In genomic region chr7:156612930-156613329, GRCh38 we compare ENCODE assay signal across 9 cellular contexts. TPM values are rescaled to one million over a fixed set of nuclear protein-coding genes. Genes with fewer than 3 reads are reported as not detected.
DNase-seq lines count a peak whose midpoint lies in the region; ATAC-seq and TF ChIP-seq lines count a peak whose summit lies in the region.
"Had no signal": no experiment of that assay in that cellular context is flagged by ENCODE, and none has a peak within 500 bp of the region (broad histone marks: within the 10 kb centered on the region; RNA-seq: fewer than 3 reads in every experiment).

No MANE protein-coding gene starts in this region.

- no peaks in the 10 kb centered on the region for H3K27me3 ChIP-seq in Peyer's patch
- H3K27me3 ChIP-seq in mammary epithelial cell (ENCODE audit: insufficient read depth, low read length) = peaks cover 12% of the 10 kb centered on the region

- H3K4me1 ChIP-seq in Peyer's patch (peaks cover 0 to 45% (median 4%) of the 10 kb centered on the region in 4 donors), mammary epithelial cell (ENCODE audit: insufficient read depth, low read length) (peaks cover 2% of the 10 kb centered on the region)
- H3K4me1 ChIP-seq: parathyroid adenoma had no signal

- dilution Hi-C loops in mammary epithelial cell (cut with HindIII; ENCODE audit: low sequenced_read_pairs) = no loop called here

- no peak overlapping the region for H3K4me3 ChIP-seq in Peyer's patch
- H3K4me3 ChIP-seq in mammary epithelial cell (replicated peaks in 1 of 3; ENCODE audit: insufficient read depth in 1 of 3, low read depth in 2 of 3, low read length in 3 of 3) = no peak overlapping the region

- WGBS in mammary epithelial cell (ENCODE audit: low coverage, missing lambda C conversion rate) = 97% methylated on average over 9 of the region's 10 CpGs

- H3K36me3 Mint-ChIP-seq in T-helper 17 cell (ENCODE audit: low read depth) (peaks cover 3% of the 10 kb centered on the region), glutamatergic neuron (ENCODE audit: unreplicated experiment) (no peaks in the 10 kb centered on the region)

- CTCF ChIA-PET in mammary epithelial cell (lab: Charles Lee; ENCODE audit: low non-redundant PET) = no interaction called here

- no peak overlapping the region for H3K4me2 ChIP-seq in mammary epithelial cell (ENCODE audit: insufficient read depth, low read depth, low read length)

- no peak for TF ChIP-seq POLR2A in Peyer's patch (IDR thresholded peaks at IDR 0.05)

- H3K36me3 ChIP-seq in Peyer's patch = no peaks in the 10 kb centered on the region
- H3K36me3 ChIP-seq in mammary epithelial cell (ENCODE audit: insufficient read depth, low read length) = no peaks in the 10 kb centered on the region

- in situ Hi-C loops in mammary epithelial cell (cut with MboI; ENCODE audit: low sequenced_read_pairs in 2 of 2) = no loop called here

- H2AFZ ChIP-seq in mammary epithelial cell (ENCODE audit: low read depth, low read length) = no peak overlapping the region
- H2AFZ ChIP-seq: parathyroid adenoma had no signal

- peak; percentile 54 to 70 (median 64) for DNase-seq in T-helper 17 cell
- peak; percentile 34 for DNase-seq in activated gamma-delta T cell treated with anti-CD3 and anti-CD28 coated beads, Interleukin-2, amount 50 U/mL, for 16 hours (ENCODE audit: low read depth)
- DNase-seq in stimulated activated CD8-positive, alpha-beta memory T cell treated with anti-CD3 and anti-CD28 coated beads, Interleukin-15, amount 100 ng/mL, for 1 hour (ENCODE audit: low read depth) = peak; percentile 46
- DNase-seq in glutamatergic neuron = no peak
- no peak for DNase-seq in Peyer's patch
- DNase-seq in mammary epithelial cell = no peak

- BruUV-seq in mammary epithelial cell (replicated peaks; lab: Mats Ljungman, UMichigan) = no TSS peak

- no peak overlapping the region for H3K9ac ChIP-seq in mammary epithelial cell (ENCODE audit: insufficient read depth, low read length)
- H3K9ac ChIP-seq: parathyroid adenoma had no signal

- H3K27ac Mint-ChIP-seq in T-helper 17 cell (peak overlapping the region; percentile 90), glutamatergic neuron (ENCODE audit: unreplicated experiment) (no peak overlapping the region)

- H3K4me3 Mint-ChIP-seq in T-helper 17 cell (peak overlapping the region; percentile 66), glutamatergic neuron (ENCODE audit: unreplicated experiment) (no peak overlapping the region)

- H3K79me2 ChIP-seq in mammary epithelial cell (ENCODE audit: insufficient read depth, low read length) = no peaks in the 10 kb centered on the region
- H3K79me2 ChIP-seq: parathyroid adenoma had no signal

- H4K20me1 ChIP-seq in mammary epithelial cell (ENCODE audit: insufficient read depth, low read length) = no peaks in the 10 kb centered on the region

- H3K9me3 ChIP-seq in T-helper 17 cell (ENCODE audit: control insufficient read depth, low read length, poor library complexity, severe bottlenecking) = no peaks in the 10 kb centered on the region
- H3K9me3 ChIP-seq in Peyer's patch = no peaks in the 10 kb centered on the region
- no peaks in the 10 kb centered on the region for H3K9me3 ChIP-seq in mammary epithelial cell (replicated peaks; ENCODE audit: insufficient read depth, low read length)

- intact Hi-C loops in mammary epithelial cell (cut with micrococcal nuclease) = no loop called here

- peak; percentile 57 for ATAC-seq in GM21447 (IDR thresholded peaks at IDR 0.05; ENCODE audit: unreplicated experiment)
- ATAC-seq in T-helper 17 cell = peak; percentile 97
- ATAC-seq in GM19467 (IDR thresholded peaks at IDR 0.05; ENCODE audit: unreplicated experiment) = no peak

- H3K27ac ChIP-seq in Peyer's patch = no peak overlapping the region
- no peak overlapping the region for H3K27ac ChIP-seq in mammary epithelial cell (ENCODE audit: insufficient read depth, low read depth, low read length)
- H3K27ac ChIP-seq: parathyroid adenoma had no signal

- peaks cover 5% of the 10 kb centered on the region for H3K9me3 Mint-ChIP-seq in glutamatergic neuron (ENCODE audit: unreplicated experiment)

- TF ChIP-seq CTCF in glutamatergic neuron (IDR thresholded peaks at IDR 0.05; ENCODE audit: partially characterized antibody, unreplicated experiment) (no peak), Peyer's patch (IDR thresholded peaks at IDR 0.05) (no peak), mammary epithelial cell (conservative IDR thresholded peaks at IDR 0.05 in 1 of 2, IDR thresholded peaks at IDR 0.05 in 1 of 2; ENCODE audit: extremely low read depth in 1 of 2, insufficient read depth in 1 of 2, low read depth in 1 of 2, low read length in 2 of 2) (no peak)

- peaks cover 16% of the 10 kb centered on the region for H3K27me3 Mint-ChIP-seq in T-helper 17 cell
- H3K27me3 Mint-ChIP-seq in glutamatergic neuron (ENCODE audit: unreplicated experiment) = peaks cover 6% of the 10 kb centered on the region

- H3K4me1 Mint-ChIP-seq in T-helper 17 cell (peaks cover 39% of the 10 kb centered on the region), glutamatergic neuron (ENCODE audit: low read depth, unreplicated experiment) (no peaks in the 10 kb centered on the region)

RNA-seq across cellular contexts. Expression of gene RNF32, which starts 27.6 kb away (rescaled TPM):
- total RNA-seq in T-helper 17 cell (1 to 10 TPM; 1.7 to 1.8 TPM), glutamatergic neuron (ENCODE audit: unreplicated experiment) (2.2 TPM), Peyer's patch (1 to 10 TPM in 3 of 4 donors, not detected in 1; 1.3 to 3.8 (median 2.1) TPM), mammary epithelial cell (1 to 10 TPM in 1 of 2 donors, under 1 TPM in 1; 0.96 to 1.0 TPM)
- 1.00 TPM for polyA plus RNA-seq in mammary epithelial cell
- not detected for polyA minus RNA-seq in mammary epithelial cell

Comparison
In these comparisons a context has a peak if more than half of its experiments do, and no peak if none do; other contexts are left out.
1. DNase-seq: peak in T-helper 17 cell (3 of 3), activated gamma-delta T cell treated with anti-CD3 and anti-CD28 coated beads, Interleukin-2, amount 50 U/mL, for 16 hours (single experiment) and stimulated activated CD8-positive, alpha-beta memory T cell treated with anti-CD3 and anti-CD28 coated beads, Interleukin-15, amount 100 ng/mL, for 1 hour (single experiment); none in glutamatergic neuron (single experiment), Peyer's patch (0 of 3) and mammary epithelial cell (single experiment).